Comparison of ENCODE assay signal across 18 cellular contexts in genomic region chr3:16721494-16721893, GRCh38.
"Had no signal": no experiment of that assay in that cellular context is flagged by ENCODE, and none has a peak within 500 bp of the region (broad histone marks: within the 10 kb centered on the region; RNA-seq: fewer than 3 reads in every experiment).

No MANE protein-coding gene starts in this region.

- DNase-seq: activated B cell treated with CpG ODN at 0.5 μM for 24 hours; activated CD4-positive, alpha-beta memory T cell treated with anti-CD3 and anti-CD28 coated beads, Interleukin-2, amount 10 ng/mL, durations not matched to agents 7 days and 5 days; activated CD4-positive, alpha-beta T cell treated with anti-CD3 and anti-CD28 coated beads, Interleukin-2, amount 10 ng/mL, durations not matched to agents 24 days and 14 days; activated effector memory CD4-positive, alpha-beta T cell treated with anti-CD3 and anti-CD28 coated beads, Interleukin-2, amount 50 U/mL, for 16 hours; activated naive CD4-positive, alpha-beta T cell treated with anti-CD3 and anti-CD28 coated beads, Interleukin-2, amount 10 ng/mL, durations not matched to agents 7 days and 5 days; amygdala; cerebellar nuclear complex; endodermal cell; esophagus squamous epithelium; heart left ventricle; left lung; natural killer cell; retina; sigmoid colon; stimulated activated CD4-positive, alpha-beta T cell treated with anti-CD3 and anti-CD28 coated beads, Interleukin-15, amount 100 ng/mL, for 24 hours; stimulated activated naive B cell treated with anti-CD40 and anti-IgM and Interleukin-4, amounts not matched to agents 10 μg/mL and 1 μg/mL and 100 μg/mL, for 72 hours; transverse colon had no signal

- ATAC-seq: gastroesophageal sphincter; heart left ventricle; left lung; natural killer cell; stimulated activated naive B cell treated with anti-CD40 and anti-IgM and Interleukin-4, amounts not matched to agents 10 μg/mL and 1 μg/mL and 100 μg/mL, for 72 hours had no signal
